In genomic region chr19:14670408-14670807, GRCh38 we compare ENCODE assay signal across 31 cellular contexts. TPM values are rescaled to one million over a fixed set of nuclear protein-coding genes. Genes with fewer than 3 reads are reported as not detected.
"Had no signal": no experiment of that assay in that cellular context is flagged by ENCODE, and none has a peak within 500 bp of the region (broad histone marks: within the 10 kb centered on the region; RNA-seq: fewer than 3 reads in every experiment).

No MANE protein-coding gene starts in this region.

- H3K27ac ChIP-seq: neural progenitor cell, pancreas, prostate gland, skin epidermis, spleen, suprapubic skin, testis, tibial artery, transverse colon, upper lobe of right lung, uterus had no signal

- DNase-seq: naive B cell; natural killer cell; nucleus accumbens; pancreas; right cardiac atrium; spleen; stimulated activated CD4-positive, alpha-beta T cell treated with anti-CD3 and anti-CD28 coated beads, Interleukin-12 subunit alpha, Interleukin-12 subunit beta, amount 100 ng/mL, for 4 hours; stimulated activated CD4-positive, alpha-beta T cell treated with anti-CD3 and anti-CD28 coated beads, Interleukin-1b, Interleukin-23, amount 100 ng/mL, for 48 hours; stimulated activated CD4-positive, alpha-beta T cell treated with anti-CD3 and anti-CD28 coated beads, Interleukin-4, amount 100 ng/mL, for 1 hour; stimulated activated CD4-positive, alpha-beta T cell treated with anti-CD3 and anti-CD28 coated beads, Interleukin-4, amount 100 ng/mL, for 4 hours; stimulated activated CD8-positive, alpha-beta memory T cell treated with anti-CD3 and anti-CD28 coated beads, Interleukin-4, amount 100 ng/mL, for 48 hours; stimulated activated naive CD4-positive, alpha-beta T cell; stimulated activated naive CD8-positive, alpha-beta T cell treated with anti-CD3 and anti-CD28 coated beads, Interleukin-15, amount 100 ng/mL, for 72 hours; stimulated activated naive CD8-positive, alpha-beta T cell treated with anti-CD3 and anti-CD28 coated beads, Interleukin-15, Interleukin-2, amounts not matched to agents 100 U/mL and 50 U/mL, for 24 hours; substantia nigra; testis; tibial artery; transverse colon; upper lobe of right lung; uterus had no signal

- ATAC-seq: natural killer cell; pancreas; right cardiac atrium; sciatic nerve; stimulated activated memory B cell treated with anti-CD40 and anti-IgM and Interleukin-4, amounts not matched to agents 10 μg/mL and 1 μg/mL and 100 μg/mL, for 72 hours; stimulated activated naive CD8-positive, alpha-beta T cell treated with anti-CD3 and anti-CD28 coated beads, Interleukin-15, amount 100 ng/mL, for 72 hours; stimulated activated naive CD8-positive, alpha-beta T cell treated with anti-CD3 and anti-CD28 coated beads, Interleukin-15, Interleukin-2, amounts not matched to agents 100 U/mL and 50 U/mL, for 24 hours; upper lobe of right lung had no signal

- H3K4me2 ChIP-seq: neural progenitor cell, smooth muscle cell had no signal

- H3K27me3 ChIP-seq: neural progenitor cell, testis, uterus had no signal

- H2AFZ ChIP-seq: neural progenitor cell had no signal

- H3K36me3 ChIP-seq: neural progenitor cell, pancreas, prostate gland, suprapubic skin, tibial artery, transverse colon, upper lobe of right lung, uterus had no signal

- H3K4me3 ChIP-seq: neural progenitor cell, pancreas, prostate gland, skin epidermis, smooth muscle cell, spleen, suprapubic skin, testis, tibial artery, transverse colon, upper lobe of right lung, uterus had no signal

- FAIRE-seq: pancreas had no signal

- H3K9ac ChIP-seq: neural progenitor cell had no signal

- H3K4me1 ChIP-seq: neural progenitor cell, pancreas, prostate gland, suprapubic skin, testis, tibial artery, transverse colon, upper lobe of right lung, uterus had no signal

- H3K9me3 ChIP-seq: pancreas, prostate gland, testis, upper lobe of right lung, uterus had no signal

RNA-seq across cellular contexts. Expression of gene ADGRE3, which starts 4.2 kb away (rescaled TPM):
- total RNA-seq: osteocyte, renal cortical epithelial cell, right cardiac atrium, smooth muscle cell, suprapubic skin, transverse colon had no signal
- polyA plus RNA-seq: neural cell, pancreas, right cardiac atrium, smooth muscle cell, urinary bladder had no signal
